In genomic region chr11:130069684-130070108, GRCh38 we compare ENCODE assay signal across 8 cellular contexts. TPM values are rescaled to one million over a fixed set of nuclear protein-coding genes. Genes with fewer than 3 reads are reported as not detected.
DNase-seq lines count a peak whose midpoint lies in the region; ATAC-seq and TF ChIP-seq lines count a peak whose summit lies in the region.

Gene APLP2, plus strand, starts transcription at chr11:130069894. Its CDS starts 84 bp downstream, at chr11:130069978.

- peak within 1 kb of the TSS; percentile 59 for H3K27ac ChIP-seq in AG04450 (ENCODE audit: low read depth, low read length)
- peak within 1 kb of the TSS; percentile 98 for H3K27ac ChIP-seq in VCaP
- H3K27ac ChIP-seq in iPS-18a (ENCODE audit: low read length), result no peak within 1 kb of the TSS
- peak within 1 kb of the TSS; percentile 87 for H3K27ac ChIP-seq in skeletal muscle tissue (ENCODE audit: low read depth, low read length)

- TF ChIP-seq CTCF in AG04450 (IDR thresholded peaks at IDR 0.05; ENCODE audit: low read depth, low read length), result no peak
- TF ChIP-seq CTCF in VCaP (conservative IDR thresholded peaks at IDR 0.05), result no peak; the same call in 1 of the 2 replicates

- in situ Hi-C loops in T47D (cut with HindIII; ENCODE audit: low pct_unique_long_range_greater_than_20kb, low sequenced_read_pairs), result no loop called here

- CTCF ChIA-PET in AG04450 (lab: Charles Lee), result interaction anchor here (0.7 kb wide), 1 partner anchor 63 kb away, joined by 6 read pairs; no protein-coding TSS in a partner anchor

- no peaks in the 10 kb centered on the region for H3K27me3 ChIP-seq in AG04450 (ENCODE audit: control insufficient read depth, insufficient read depth, low read length)
- peaks cover 35% of the 10 kb centered on the region for H3K27me3 ChIP-seq in iPS-18a (ENCODE audit: control insufficient read depth, insufficient read depth, low read length)
- H3K27me3 ChIP-seq in skeletal muscle tissue (ENCODE audit: control insufficient read depth in 3 of 3, insufficient read depth in 3 of 3, low read length in 3 of 3), result no peaks in the 10 kb centered on the region

- peak within 1 kb of the TSS; percentile 78 for H3K4me3 ChIP-seq in AG04450 (ENCODE audit: low read depth, low read length)
- peak within 1 kb of the TSS; percentile 85 for H3K4me3 ChIP-seq in iPS-18a (ENCODE audit: low read length)
- peak within 1 kb of the TSS; percentile 82 to 88 (median 86) for H3K4me3 ChIP-seq in skeletal muscle tissue (ENCODE audit: low read length in 3 of 3)

- H3K36me3 ChIP-seq in iPS-18a (ENCODE audit: control insufficient read depth, low read depth, low read length) (no peaks in the 10 kb centered on the region), skeletal muscle tissue (ENCODE audit: control insufficient read depth in 3 of 3, insufficient read depth in 3 of 3, low read length in 3 of 3) (no peaks in the 10 kb centered on the region)

- POLR2A ChIA-PET in AG04450 (lab: Yijun Ruan, JAX), result interaction anchor here (0.6 to 3.5 kb wide), 7 partner anchors 11 to 321 kb away, joined by 3 to 18 read pairs (median 3); partner anchors contain the start of gene PRDM10

- H3K9me3 ChIP-seq in AG04450 (ENCODE audit: control insufficient read depth, insufficient read depth, low read length), result no peaks in the 10 kb centered on the region; the same call in 1 of the 2 replicates
- H3K9me3 ChIP-seq in iPS-18a (ENCODE audit: control insufficient read depth, low read depth, low read length), result no peaks in the 10 kb centered on the region
- no peaks in the 10 kb centered on the region for H3K9me3 ChIP-seq in skeletal muscle tissue (ENCODE audit: control insufficient read depth in 3 of 3, low read length in 3 of 3)

- DNase-seq in AG04450 (ENCODE audit: low read depth, low spot score) (peak; percentile 94), NCI-H2196 treated with DMSO at 0.1 percent for 48 hours (lab: John Stamatoyannopoulos, UW; ENCODE audit: unreplicated experiment) (peak; percentile 97), T47D (ENCODE audit: low read depth in 1 of 2, low spot score in 1 of 2) (peak; percentile 100)

- H3K9ac ChIP-seq in iPS-18a (ENCODE audit: low read length), result peak within 1 kb of the TSS; percentile 63
- peak within 1 kb of the TSS; percentile 83 to 94 (median 90) for H3K9ac ChIP-seq in skeletal muscle tissue (ENCODE audit: low read depth in 1 of 3, low read length in 3 of 3)

- ATAC-seq in GM18907 (IDR thresholded peaks at IDR 0.05; ENCODE audit: unreplicated experiment) (peak; percentile 98), HG03139 (IDR thresholded peaks at IDR 0.05; ENCODE audit: unreplicated experiment) (peak; percentile 95)

- H3K4me1 ChIP-seq in iPS-18a (ENCODE audit: control insufficient read depth, low read depth, low read length) (peaks cover 13% of the 10 kb centered on the region), skeletal muscle tissue (ENCODE audit: control insufficient read depth in 3 of 3, insufficient read depth in 3 of 3, low read length in 3 of 3) (peaks cover 13 to 22% (median 14%) of the 10 kb centered on the region in 3 donors)

RNA-seq across cellular contexts. Expression of gene APLP2, which starts in this region (rescaled TPM):
- polyA plus RNA-seq in AG04450 (2011; rRNA removed), result 238 and 273 TPM in 2 replicates
- 76.6 and 85.3 TPM in 2 replicates for polyA minus RNA-seq in AG04450 (2011; rRNA and poly(A)+ RNA removed)
- 106 TPM for total RNA-seq in skeletal muscle tissue
